In genomic region chr11:33366918-33367317, GRCh38 we compare ENCODE assay signal across 32 cellular contexts. TPM values are rescaled to one million over a fixed set of nuclear protein-coding genes. Genes with fewer than 3 reads are reported as not detected.
"Had no signal": no experiment of that assay in that cellular context is flagged by ENCODE, and none has a peak within 500 bp of the region (broad histone marks: within the 10 kb centered on the region; RNA-seq: fewer than 3 reads in every experiment).

No MANE protein-coding gene starts in this region.

- H3K27ac ChIP-seq: ascending aorta, breast epithelium, cardiac muscle cell, colonic mucosa, VCaP had no signal

- H3K36me3 Mint-ChIP-seq: activated naive CD4-positive, alpha-beta T cell treated with anti-CD3 and anti-CD28 coated beads, Interleukin-2, amount 10 ng/mL, durations not matched to agents 7 days and 5 days; activated naive CD4-positive, alpha-beta T cell treated with anti-CD3 and anti-CD28 coated beads, Interleukin-2, amount 50 U/mL, for 72 hours; activated naive CD8-positive, alpha-beta T cell treated with anti-CD3 and anti-CD28 coated beads, Interleukin-2, amount 10 ng/mL, durations not matched to agents 7 days and 5 days; brain; WTC11 had no signal

- ATAC-seq: activated CD4-positive, CD25-positive, alpha-beta regulatory T cell treated with anti-CD3 and anti-CD28 coated beads, Interleukin-2, amount 50 U/mL, for 24 hours; activated CD8-positive, alpha-beta T cell treated with anti-CD3 and anti-CD28 coated beads for 36 hours; activated T-cell treated with anti-CD3 and anti-CD28 coated beads, Interleukin-2, amount 50 U/mL, for 4 hours; esophagus mucosa; T-helper 17 cell; WTC11 had no signal

- H3K27me3 ChIP-seq: ascending aorta, breast epithelium, cardiac muscle cell, colonic mucosa had no signal

- FAIRE-seq: endometrium, endothelial cell of umbilical vein, frontal cortex had no signal

- H3K27ac Mint-ChIP-seq: activated CD8-positive, alpha-beta T cell treated with anti-CD3 and anti-CD28 coated beads for 36 hours; activated naive CD4-positive, alpha-beta T cell treated with anti-CD3 and anti-CD28 coated beads, Interleukin-2, amount 10 ng/mL, durations not matched to agents 7 days and 5 days; activated naive CD4-positive, alpha-beta T cell treated with anti-CD3 and anti-CD28 coated beads, Interleukin-2, amount 50 U/mL, for 72 hours; activated naive CD8-positive, alpha-beta T cell treated with anti-CD3 and anti-CD28 coated beads, Interleukin-2, amount 10 ng/mL, durations not matched to agents 7 days and 5 days; activated T-helper 2 cell treated with anti-CD3 and anti-CD28 coated beads, Interferon-gamma antibody, Interleukin-2, Interleukin-4, amounts not matched to agents 10 μg/mL and 5 μg/mL and 100 μg/mL, durations not matched to agents 14 hours and 24 hours and 36 hours; brain; T-helper 17 cell; T-helper 2 cell treated with Interferon-gamma antibody and Interleukin-4, amounts not matched to agents 5 μg/mL and 100 μg/mL, for 36 hours; WTC11 had no signal

- H3K9me3 ChIP-seq: ascending aorta, breast epithelium, colonic mucosa had no signal

- H3K9me3 Mint-ChIP-seq: activated CD8-positive, alpha-beta T cell treated with anti-CD3 and anti-CD28 coated beads for 36 hours; activated naive CD4-positive, alpha-beta T cell treated with anti-CD3 and anti-CD28 coated beads, Interleukin-2, amount 10 ng/mL, durations not matched to agents 7 days and 5 days; activated naive CD4-positive, alpha-beta T cell treated with anti-CD3 and anti-CD28 coated beads, Interleukin-2, amount 50 U/mL, for 72 hours; activated naive CD8-positive, alpha-beta T cell treated with anti-CD3 and anti-CD28 coated beads, Interleukin-2, amount 10 ng/mL, durations not matched to agents 7 days and 5 days; activated T-cell treated with anti-CD3 and anti-CD28 coated beads, Interleukin-2, amount 50 U/mL, for 4 hours; activated T-helper 2 cell treated with anti-CD3 and anti-CD28 coated beads, Interferon-gamma antibody, Interleukin-2, Interleukin-4, amounts not matched to agents 10 μg/mL and 5 μg/mL and 100 μg/mL, durations not matched to agents 14 hours and 24 hours and 36 hours; brain; T-helper 2 cell treated with Interferon-gamma antibody and Interleukin-4, amounts not matched to agents 5 μg/mL and 100 μg/mL, for 36 hours; WTC11 had no signal

- H3K4me3 Mint-ChIP-seq: activated CD8-positive, alpha-beta T cell treated with anti-CD3 and anti-CD28 coated beads for 36 hours; activated naive CD4-positive, alpha-beta T cell treated with anti-CD3 and anti-CD28 coated beads, Interleukin-2, amount 10 ng/mL, durations not matched to agents 7 days and 5 days; activated naive CD8-positive, alpha-beta T cell treated with anti-CD3 and anti-CD28 coated beads, Interleukin-2, amount 10 ng/mL, durations not matched to agents 7 days and 5 days; activated T-cell treated with anti-CD3 and anti-CD28 coated beads, Interleukin-2, amount 50 U/mL, for 4 hours; brain; T-helper 17 cell; T-helper 2 cell treated with Interferon-gamma antibody and Interleukin-4, amounts not matched to agents 5 μg/mL and 100 μg/mL, for 36 hours; WTC11 had no signal

- DNase-seq: activated CD4-positive, alpha-beta T cell treated with anti-CD3 and anti-CD28 coated beads for 48 hours; activated CD4-positive, alpha-beta T cell treated with anti-CD3 and anti-CD28 coated beads, Interleukin-2, amount 50 U/mL, for 1 hour; activated CD4-positive, alpha-beta T cell treated with anti-CD3 and anti-CD28 coated beads, Interleukin-2, amount 50 U/mL, for 48 hours; activated CD8-positive, alpha-beta memory T cell treated with anti-CD3 and anti-CD28 coated beads for 24 hours; activated CD8-positive, alpha-beta T cell treated with anti-CD3 and anti-CD28 coated beads for 36 hours; activated gamma-delta T cell; activated naive CD4-positive, alpha-beta T cell; activated naive CD4-positive, alpha-beta T cell treated with anti-CD3 and anti-CD28 coated beads, Interleukin-2, amount 10 ng/mL, durations not matched to agents 7 days and 5 days; activated naive CD8-positive, alpha-beta T cell treated with anti-CD3 and anti-CD28 coated beads, Interleukin-2, amount 10 ng/mL, durations not matched to agents 7 days and 5 days; activated T-cell treated with anti-CD3 and anti-CD28 coated beads, Interleukin-2, amount 50 U/mL, for 4 hours; central memory CD4-positive, alpha-beta T cell; cerebellar nuclear complex; colonic mucosa; effector CD8-positive, alpha-beta T cell; head of caudate nucleus; T-helper 1 cell; T-helper 17 cell; T1000 had no signal

- H3K4me3 ChIP-seq: ascending aorta, breast epithelium, cardiac muscle cell, colonic mucosa had no signal

- H3K36me3 ChIP-seq: ascending aorta, breast epithelium, cardiac muscle cell, colonic mucosa had no signal

- H3K4me1 Mint-ChIP-seq: brain, WTC11 had no signal

- H3K4me1 ChIP-seq: ascending aorta, breast epithelium, colonic mucosa had no signal

RNA-seq across cellular contexts. Expression of gene KIAA1549L, which starts 9.0 kb away (rescaled TPM):
- total RNA-seq: activated CD8-positive, alpha-beta T cell treated with anti-CD3 and anti-CD28 coated beads for 36 hours; activated naive CD4-positive, alpha-beta T cell treated with anti-CD3 and anti-CD28 coated beads, Interleukin-2, amount 50 U/mL, for 72 hours; activated naive CD8-positive, alpha-beta T cell treated with anti-CD3 and anti-CD28 coated beads, Interleukin-2, amount 10 ng/mL, durations not matched to agents 7 days and 5 days; activated T-cell treated with anti-CD3 and anti-CD28 coated beads, Interleukin-2, amount 50 U/mL, for 4 hours; activated T-helper 2 cell treated with anti-CD3 and anti-CD28 coated beads, Interferon-gamma antibody, Interleukin-2, Interleukin-4, amounts not matched to agents 10 μg/mL and 5 μg/mL and 100 μg/mL, durations not matched to agents 14 hours and 24 hours and 36 hours; ascending aorta; T-helper 17 cell had no signal
